In the genomic region with DNA sequence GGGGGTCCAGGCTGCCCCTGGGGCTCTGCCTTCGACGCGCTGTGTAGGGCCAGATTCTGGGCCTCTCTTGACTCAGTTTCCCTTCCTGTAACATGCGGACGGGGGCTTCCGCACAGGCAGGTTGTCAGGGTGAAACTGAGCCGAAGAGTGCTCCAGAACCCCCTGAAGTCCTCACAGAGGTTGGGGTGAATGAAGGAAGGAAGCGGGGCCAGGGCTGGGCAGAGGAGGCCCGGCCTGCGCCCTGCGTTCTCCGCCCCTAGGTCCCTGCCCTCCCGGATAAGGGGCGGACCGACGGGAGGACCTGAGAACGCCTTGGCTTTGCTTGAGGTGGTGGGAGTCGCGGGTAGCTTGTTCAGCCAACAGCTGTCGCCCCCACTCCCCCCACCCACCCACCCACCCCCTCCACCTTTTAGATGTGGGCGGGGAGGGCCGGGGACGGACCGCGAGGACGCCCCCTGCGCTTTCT, we compare ENCODE assay signal across 10 cellular contexts. TPM values are rescaled to one million over a fixed set of nuclear protein-coding genes. Genes with fewer than 3 reads are reported as not detected.
DNase-seq lines count a peak whose midpoint lies in the region; TF ChIP-seq lines count a peak whose summit lies in the region.
"Had no signal": no experiment of that assay in that cellular context is flagged by ENCODE, and none has a peak within 500 bp of the region (broad histone marks: within the 10 kb centered on the region; RNA-seq: fewer than 3 reads in every experiment).

No MANE protein-coding gene starts in this region.

- no peak overlapping the region for H2AK5ac ChIP-seq in mesenchymal stem cell (ENCODE audit: low read length, severe bottlenecking)

- peak overlapping the region; percentile 49 for H3K4me2 ChIP-seq in mesenchymal stem cell (ENCODE audit: low read length, poor library complexity, severe bottlenecking)

- H4K91ac ChIP-seq in mesenchymal stem cell (ENCODE audit: low read length) = no peak overlapping the region

- no peaks in the 10 kb centered on the region for H3K36me3 ChIP-seq in breast epithelium
- no peaks in the 10 kb centered on the region for H3K36me3 ChIP-seq in brain microvascular endothelial cell (replicated peaks)
- no peaks in the 10 kb centered on the region for H3K36me3 ChIP-seq in mesenchymal stem cell (ENCODE audit: control insufficient read depth in 1 of 2, insufficient read depth in 2 of 2, low read depth in 1 of 2, low read length in 2 of 2)
- no peaks in the 10 kb centered on the region for H3K36me3 ChIP-seq in vagina

- no peaks in the 10 kb centered on the region for H3K4me1 Mint-ChIP-seq in MCF 10A (ENCODE audit: insufficient read depth, unreplicated experiment)

- H3K4me3 Mint-ChIP-seq in MCF 10A (ENCODE audit: unreplicated experiment) = no peak overlapping the region

- intact Hi-C loops in breast epithelium (cut with DNase I; ENCODE audit: low total_unique reads) (no loop called here), MCF 10A (cut with micrococcal nuclease) (loop anchor here (10.0 kb wide), 1 partner anchor 535 kb away; no protein-coding TSS in a partner anchor), vagina (cut with DNase I) (no loop called here)

- H2BK12ac ChIP-seq in mesenchymal stem cell (ENCODE audit: low read length in 2 of 2) = no peak overlapping the region

- no peak overlapping the region for H3K23ac ChIP-seq in mesenchymal stem cell (ENCODE audit: low read length in 2 of 2)

- CTCF ChIA-PET in MCF 10A (lab: Yijun Ruan, JAX) = no interaction called here

- H2AFZ ChIP-seq in mesenchymal stem cell (ENCODE audit: low read depth, low read length) = no peak overlapping the region

- no peak overlapping the region for H3K14ac ChIP-seq in mesenchymal stem cell (ENCODE audit: low read length in 2 of 2)

- no peak for TF ChIP-seq CTCF in breast epithelium (IDR thresholded peaks at IDR 0.05)
- no peak for TF ChIP-seq CTCF in MCF 10A (IDR thresholded peaks at IDR 0.05; ENCODE audit: unreplicated experiment)
- no peak for TF ChIP-seq CTCF in brain microvascular endothelial cell (IDR thresholded peaks at IDR 0.05; ENCODE audit: low read depth, low read length, missing control alignments)
- TF ChIP-seq CTCF in vagina (IDR thresholded peaks at IDR 0.05) = no peak

- H3K9ac ChIP-seq in mesenchymal stem cell (ENCODE audit: low read length) = no peak overlapping the region

- no TSS peak for BruUV-seq in MCF 10A (replicated peaks; lab: Mats Ljungman, UMichigan)

- H3K4me1 ChIP-seq in breast epithelium = peaks cover 5 to 22% of the 10 kb centered on the region in 2 donors
- H3K4me1 ChIP-seq in mesenchymal stem cell (ENCODE audit: control insufficient read depth, insufficient read depth, low read depth, low read length) = peaks cover 56% of the 10 kb centered on the region
- H3K4me1 ChIP-seq in vagina = peaks cover 62% of the 10 kb centered on the region

- H3K79me1 ChIP-seq in mesenchymal stem cell (replicated peaks; ENCODE audit: low read length, poor library complexity, severe bottlenecking) = no peaks in the 10 kb centered on the region

- peak in 1 of 2 donors; percentile 38 for DNase-seq in breast epithelium (ENCODE audit: low spot score in 2 of 2)
- DNase-seq in MCF 10A (ENCODE audit: unreplicated experiment) = no peak
- DNase-seq in brain microvascular endothelial cell = no peak
- DNase-seq in mesenchymal stem cell = no peak
- DNase-seq in vagina (ENCODE audit: extremely low spot score in 2 of 2) = no peak
- DNase-seq in T1000 (lab: John Stamatoyannopoulos, UW) = no peak
- DNase-seq in GOT3 (lab: John Stamatoyannopoulos, UW) = no peak
- no peak for DNase-seq in activated CD4-positive, alpha-beta T cell treated with anti-CD3 and anti-CD28 coated beads for 4 hours
- DNase-seq: activated CD4-positive, CD25-positive, alpha-beta regulatory T cell; cortex of kidney had no signal

- H3K36me3 Mint-ChIP-seq in MCF 10A (ENCODE audit: insufficient read depth, unreplicated experiment) = no peaks in the 10 kb centered on the region

- H3K27ac ChIP-seq in breast epithelium = no peak overlapping the region
- no peak overlapping the region for H3K27ac ChIP-seq in brain microvascular endothelial cell
- no peak overlapping the region for H3K27ac ChIP-seq in mesenchymal stem cell (ENCODE audit: low read length, poor library complexity, severe bottlenecking)
- peak overlapping the region; percentile 65 for H3K27ac ChIP-seq in vagina

- POLR2A ChIA-PET in MCF 10A (lab: Yijun Ruan, JAX) = no interaction called here

- H3K9me3 Mint-ChIP-seq in MCF 10A (ENCODE audit: unreplicated experiment) = no peaks in the 10 kb centered on the region

- no peaks in the 10 kb centered on the region for H3K9me3 ChIP-seq in breast epithelium
- H3K9me3 ChIP-seq in mesenchymal stem cell (ENCODE audit: control insufficient read depth, low read length) = no peaks in the 10 kb centered on the region
- H3K9me3 ChIP-seq in vagina = no peaks in the 10 kb centered on the region

- TF ChIP-seq POLR2A in breast epithelium (IDR thresholded peaks at IDR 0.05) = no peak
- no peak for TF ChIP-seq POLR2A in vagina (IDR thresholded peaks at IDR 0.05)

- H3K27ac Mint-ChIP-seq in MCF 10A (ENCODE audit: low read depth, unreplicated experiment) = no peak overlapping the region

- no peak overlapping the region for H2BK5ac ChIP-seq in mesenchymal stem cell (ENCODE audit: low read depth, low read length, poor library complexity, severe bottlenecking)

- H3K4me3 ChIP-seq in breast epithelium (peak overlapping the region; percentile 26 to 64 (median 48)), brain microvascular endothelial cell (ENCODE audit: low read depth, low read length) (peak overlapping the region; percentile 27), mesenchymal stem cell (ENCODE audit: insufficient read depth in 1 of 2, low read depth in 1 of 2, low read length in 2 of 2) (peak overlapping the region in 1 of 2 experiments; percentile 34), vagina (peak overlapping the region; percentile 44 to 48)

- H2BK120ac ChIP-seq in mesenchymal stem cell (ENCODE audit: low read depth, low read length) = no peak overlapping the region

- no peak overlapping the region for H2BK15ac ChIP-seq in mesenchymal stem cell (ENCODE audit: low read depth, poor library complexity, severe bottlenecking)

- no peak overlapping the region for H3K4ac ChIP-seq in mesenchymal stem cell (ENCODE audit: low read depth in 1 of 2, low read length in 2 of 2)

- 12% methylated on average over 7 of the region's 27 CpGs for WGBS in mesenchymal stem cell

- no peak overlapping the region for H3K18ac ChIP-seq in mesenchymal stem cell (ENCODE audit: low read depth in 1 of 2, low read length in 2 of 2)

- peaks cover 24% of the 10 kb centered on the region for H3K27me3 Mint-ChIP-seq in MCF 10A (ENCODE audit: insufficient read depth, unreplicated experiment)

- in situ Hi-C loops in brain microvascular endothelial cell (cut with HindIII; ENCODE audit: low pct_ligation_motif_present, low sequenced_read_pairs) = no loop called here

- H4K8ac ChIP-seq in mesenchymal stem cell (ENCODE audit: low read length) = no peak overlapping the region

- peaks cover 21 to 95% of the 10 kb centered on the region in 2 donors for H3K27me3 ChIP-seq in breast epithelium
- H3K27me3 ChIP-seq in brain microvascular endothelial cell (replicated peaks) = peaks cover 44% of the 10 kb centered on the region
- peaks cover 56 to 68% of the 10 kb centered on the region in 2 experiments for H3K27me3 ChIP-seq in mesenchymal stem cell (ENCODE audit: control insufficient read depth in 1 of 2, insufficient read depth in 1 of 2, low read length in 2 of 2)
- no peaks in the 10 kb centered on the region for H3K27me3 ChIP-seq in vagina

RNA-seq across cellular contexts. Expression of a gene that starts 0.6 kb away (rescaled TPM):
- total RNA-seq in breast epithelium (1 to 10 TPM in 1 of 3 donors, under 1 TPM in 2; 0.59 to 1.3 (median 0.96) TPM), MCF 10A (2022) (not detected in 2 replicates), vagina (2.2 TPM)
- polyA plus RNA-seq in mesenchymal stem cell (2013, experiment 1 of 2) = 0.04 TPM
- 0.05 TPM for polyA plus RNA-seq in mesenchymal stem cell (2013, experiment 2 of 2)
